28 cellular contexts compared by ENCODE assay signal in genomic region chr19:10378124-10378523, GRCh38.
"Had no signal": no experiment of that assay in that cellular context is flagged by ENCODE, and none has a peak within 500 bp of the region (broad histone marks: within the 10 kb centered on the region; RNA-seq: fewer than 3 reads in every experiment).

No MANE protein-coding gene starts in this region.

- H3K36me3 ChIP-seq: ovary had no signal

- H3K27me3 ChIP-seq: adrenal gland, cardiac muscle cell, colonic mucosa, gastrocnemius medialis, hepatocyte, neutrophil, ovary, right lobe of liver, testis, transverse colon had no signal

- H3K27me3 Mint-ChIP-seq: progenitor cell of endocrine pancreas had no signal

- H3K4me3 ChIP-seq: adrenal gland, cardiac muscle cell, colonic mucosa, gastrocnemius medialis, hepatocyte, left ventricle myocardium inferior, lung, ovary, right lobe of liver, testis, transverse colon had no signal

- H3K27ac Mint-ChIP-seq: brain, nephron, progenitor cell of endocrine pancreas had no signal

- H3K9me3 Mint-ChIP-seq: activated naive CD4-positive, alpha-beta T cell treated with anti-CD3 and anti-CD28 coated beads, Interleukin-2, amount 50 U/mL, for 72 hours; nephron had no signal

- DNase-seq: activated CD4-positive, alpha-beta T cell treated with anti-CD3 and anti-CD28 coated beads for 48 hours; activated naive CD4-positive, alpha-beta T cell; aorta; cerebellar nuclear complex; colonic mucosa; effector memory CD4-positive, alpha-beta T cell; gastrocnemius medialis; islet precursor cell; left ventricle myocardium inferior; mesendoderm; ovary; right lobe of liver; stimulated activated CD4-positive, alpha-beta T cell treated with anti-CD3 and anti-CD28 coated beads, Interleukin-2, amount 100 ng/mL, for 48 hours; stimulated activated naive CD8-positive, alpha-beta T cell treated with anti-CD3 and anti-CD28 coated beads, Interleukin-15, Interleukin-2, amounts not matched to agents 100 U/mL and 50 U/mL, for 24 hours; T-helper 9 cell; testis; transverse colon; WERI-Rb-1 had no signal

- ATAC-seq: activated CD4-positive, CD25-positive, alpha-beta regulatory T cell treated with anti-CD3 and anti-CD28 coated beads, Interleukin-2, amount 50 U/mL, for 24 hours; activated naive CD4-positive, alpha-beta T cell treated with anti-CD3 and anti-CD28 coated beads, Interleukin-2, amount 50 U/mL, for 72 hours; gastrocnemius medialis; right lobe of liver; stimulated activated naive CD8-positive, alpha-beta T cell treated with anti-CD3 and anti-CD28 coated beads, Interleukin-15, Interleukin-2, amounts not matched to agents 100 U/mL and 50 U/mL, for 24 hours had no signal
